Comparison of ENCODE assay signal across 9 cellular contexts in the genomic region with DNA sequence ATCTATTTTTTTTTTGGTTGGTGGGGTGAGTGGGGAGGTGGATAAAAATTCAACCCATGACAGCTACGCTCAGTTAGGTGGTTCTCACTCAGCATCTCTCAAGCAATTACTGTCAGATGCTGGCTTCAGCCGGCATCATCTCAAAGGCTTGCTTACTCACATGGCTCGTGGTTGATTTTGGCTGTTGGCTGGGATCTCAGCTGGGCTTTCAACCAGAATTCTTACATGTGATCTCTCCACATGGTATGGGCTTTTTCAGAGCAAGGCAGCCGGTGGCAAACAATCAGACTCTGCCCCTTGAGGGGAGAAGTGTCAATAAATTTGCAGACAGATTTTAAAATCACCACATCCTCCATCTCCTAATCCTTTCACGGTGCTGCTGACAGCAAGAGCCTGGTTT. TPM values are rescaled to one million over a fixed set of nuclear protein-coding genes. Genes with fewer than 3 reads are reported as not detected.
DNase-seq lines count a peak whose midpoint lies in the region; ATAC-seq and TF ChIP-seq lines count a peak whose summit lies in the region.
"Had no signal": no experiment of that assay in that cellular context is flagged by ENCODE, and none has a peak within 500 bp of the region (broad histone marks: within the 10 kb centered on the region; RNA-seq: fewer than 3 reads in every experiment).

No MANE protein-coding gene starts in this region.

- DNase-seq in DND-41 (no peak), NCI-H1694 (lab: John Stamatoyannopoulos, UW) (peak; percentile 31), cerebellar nuclear complex (lab: John Stamatoyannopoulos, UW) (peak; percentile 27 to 73), lung microvascular endothelial cell (ENCODE audit: low read depth in 2 of 2) (peak; percentile 11 to 25), NCI-H1048 (lab: John Stamatoyannopoulos, UW) (no peak), OCI-LY7 (ENCODE audit: low spot score) (no peak), GM10266 (ENCODE audit: extremely low spot score) (no peak)
- no peak for DNase-seq in activated CD4-positive, alpha-beta T cell treated with anti-CD3 and anti-CD28 coated beads, Interleukin-2, amount 10 ng/mL, durations not matched to agents 24 days and 14 days

- H3K36me3 Mint-ChIP-seq in activated CD4-positive, alpha-beta T cell treated with anti-CD3 and anti-CD28 coated beads, Interleukin-2, amount 10 ng/mL, durations not matched to agents 24 days and 14 days (ENCODE audit: low read depth) = no peaks in the 10 kb centered on the region

- H3K4me2 ChIP-seq in DND-41 (ENCODE audit: insufficient read depth, low read length) (no peak overlapping the region), OCI-LY7 (ENCODE audit: low read length) (no peak overlapping the region)

- POLR2A ChIA-PET in OCI-LY7 (lab: Charles Lee) = interaction anchor here (0.8 kb wide), 1 partner anchor 383 kb away, joined by 3 read pairs; no protein-coding TSS in a partner anchor

- intact Hi-C loops in activated CD4-positive, alpha-beta T cell treated with anti-CD3 and anti-CD28 coated beads, Interleukin-2, amount 10 ng/mL, durations not matched to agents 24 days and 14 days (cut with micrococcal nuclease) = no loop called here
- intact Hi-C loops in OCI-LY7 (cut with micrococcal nuclease; ENCODE audit: unreplicated experiment) = no loop called here

- H3K27me3 Mint-ChIP-seq in activated CD4-positive, alpha-beta T cell treated with anti-CD3 and anti-CD28 coated beads, Interleukin-2, amount 10 ng/mL, durations not matched to agents 24 days and 14 days = peaks cover 2% of the 10 kb centered on the region
- H3K27me3 Mint-ChIP-seq: stimulated activated naive CD8-positive, alpha-beta T cell treated with anti-CD3 and anti-CD28 coated beads, Interleukin-15, Interleukin-2, amounts not matched to agents 100 ng/mL and 50 ng/mL, for 24 hours had no signal

- no peaks in the 10 kb centered on the region for H3K27me3 ChIP-seq in DND-41 (ENCODE audit: insufficient read depth, low read length, poor library complexity)

- H3K9me3 Mint-ChIP-seq in activated CD4-positive, alpha-beta T cell treated with anti-CD3 and anti-CD28 coated beads, Interleukin-2, amount 10 ng/mL, durations not matched to agents 24 days and 14 days = no peaks in the 10 kb centered on the region
- H3K9me3 Mint-ChIP-seq: stimulated activated naive CD8-positive, alpha-beta T cell treated with anti-CD3 and anti-CD28 coated beads, Interleukin-15, Interleukin-2, amounts not matched to agents 100 ng/mL and 50 ng/mL, for 24 hours had no signal

- H3K9me2 ChIP-seq in OCI-LY7 (ENCODE audit: insufficient read depth, low read length) = no peaks in the 10 kb centered on the region

- ATAC-seq in DND-41 (ENCODE audit: insufficient read depth, low read depth) = peak; percentile 22; the same call in 1 of the 3 replicates

- BruUV-seq in OCI-LY7 (replicated peaks; lab: Mats Ljungman, UMichigan) = no TSS peak

- no peaks in the 10 kb centered on the region for H3K4me1 ChIP-seq in DND-41 (ENCODE audit: insufficient read depth, low read length)
- H3K4me1 ChIP-seq in OCI-LY7 (ENCODE audit: insufficient read depth, low read length, poor library complexity, severe bottlenecking) = no peaks in the 10 kb centered on the region

- no peak overlapping the region for H3K9ac ChIP-seq in DND-41 (ENCODE audit: low read depth, low read length)

- H3K4me3 ChIP-seq in DND-41 (ENCODE audit: low read depth in 1 of 2, low read length in 2 of 2) (no peak overlapping the region), OCI-LY7 (ENCODE audit: low read depth, low read length, poor library complexity, severe bottlenecking) (no peak overlapping the region)

- CTCF ChIA-PET in OCI-LY7 (lab: Charles Lee; ENCODE audit: unreplicated experiment) = no interaction called here

- no peaks in the 10 kb centered on the region for H3K9me3 ChIP-seq in DND-41 (ENCODE audit: insufficient read depth, low read length, severe bottlenecking)
- no peaks in the 10 kb centered on the region for H3K9me3 ChIP-seq in OCI-LY7 (ENCODE audit: low read length)

- H4K20me1 ChIP-seq in DND-41 (ENCODE audit: insufficient read depth, low read length) (no peaks in the 10 kb centered on the region), OCI-LY7 (ENCODE audit: insufficient read depth, low read length) (no peaks in the 10 kb centered on the region)

- H2AFZ ChIP-seq in DND-41 (ENCODE audit: low read depth, low read length) (no peak overlapping the region), OCI-LY7 (ENCODE audit: low read length) (no peak overlapping the region)

- H3K27ac Mint-ChIP-seq in activated CD4-positive, alpha-beta T cell treated with anti-CD3 and anti-CD28 coated beads, Interleukin-2, amount 10 ng/mL, durations not matched to agents 24 days and 14 days = no peak overlapping the region
- H3K27ac Mint-ChIP-seq: stimulated activated naive CD8-positive, alpha-beta T cell treated with anti-CD3 and anti-CD28 coated beads, Interleukin-15, Interleukin-2, amounts not matched to agents 100 ng/mL and 50 ng/mL, for 24 hours had no signal

- H3K27ac ChIP-seq in DND-41 (ENCODE audit: low read length) (no peak overlapping the region), OCI-LY7 (ENCODE audit: low read depth, low read length, poor library complexity, severe bottlenecking) (no peak overlapping the region)

- H3K36me3 ChIP-seq in DND-41 (ENCODE audit: insufficient read depth, low read length) (no peaks in the 10 kb centered on the region), OCI-LY7 (ENCODE audit: insufficient read depth, low read length) (no peaks in the 10 kb centered on the region)

- H3K4me3 Mint-ChIP-seq in activated CD4-positive, alpha-beta T cell treated with anti-CD3 and anti-CD28 coated beads, Interleukin-2, amount 10 ng/mL, durations not matched to agents 24 days and 14 days = no peak overlapping the region
- H3K4me3 Mint-ChIP-seq: stimulated activated naive CD8-positive, alpha-beta T cell treated with anti-CD3 and anti-CD28 coated beads, Interleukin-15, Interleukin-2, amounts not matched to agents 100 ng/mL and 50 ng/mL, for 24 hours had no signal

- TF ChIP-seq CTCF in DND-41 (IDR thresholded peaks at IDR 0.05; ENCODE audit: borderline replicate concordance, extremely low read depth, low read length, poor library complexity, severe bottlenecking) = no peak
- TF ChIP-seq CTCF in OCI-LY7 (conservative IDR thresholded peaks at IDR 0.05; ENCODE audit: low read length) = no peak
- TF ChIP-seq CTCF in GM10266 (IDR thresholded peaks at IDR 0.05; ENCODE audit: control insufficient read depth, insufficient read depth, low read depth, missing control alignments) = no peak

- no peaks in the 10 kb centered on the region for H3K79me2 ChIP-seq in DND-41 (ENCODE audit: insufficient read depth, low read length)
- no peaks in the 10 kb centered on the region for H3K79me2 ChIP-seq in OCI-LY7 (ENCODE audit: insufficient read depth, low read depth, low read length)

- no peaks in the 10 kb centered on the region for H3K4me1 Mint-ChIP-seq in activated CD4-positive, alpha-beta T cell treated with anti-CD3 and anti-CD28 coated beads, Interleukin-2, amount 10 ng/mL, durations not matched to agents 24 days and 14 days

RNA-seq across cellular contexts. Expression of gene SLC34A2, which starts 47.2 kb away (rescaled TPM):
- total RNA-seq in lung microvascular endothelial cell (not detected in 2 replicates), OCI-LY7 (2022) (not detected in 2 replicates)
- total RNA-seq in activated CD4-positive, alpha-beta T cell treated with anti-CD3 and anti-CD28 coated beads, Interleukin-2, amount 10 ng/mL, durations not matched to agents 24 days and 14 days = not detected in 2 replicates
- total RNA-seq in OCI-LY7 (2014; rRNA removed; shearing (Covaris generic)) = not detected in 2 replicates

Comparison
In these comparisons a context has a peak if more than half of its experiments do, and no peak if none do; other contexts are left out.
1. DNase-seq: peak in NCI-H1694 (single experiment), cerebellar nuclear complex (2 of 2) and lung microvascular endothelial cell (2 of 2); none in DND-41 (single experiment), NCI-H1048 (single experiment), activated CD4-positive, alpha-beta T cell treated with anti-CD3 and anti-CD28 coated beads, Interleukin-2, amount 10 ng/mL, durations not matched to agents 24 days and 14 days (single experiment), OCI-LY7 (single experiment) and GM10266 (single experiment).